ENCODE assay signal across 31 cellular contexts in genomic region chr7:125592331-125592730, GRCh38.
"Had no signal": no experiment of that assay in that cellular context is flagged by ENCODE, and none has a peak within 500 bp of the region (broad histone marks: within the 10 kb centered on the region; RNA-seq: fewer than 3 reads in every experiment).

No MANE protein-coding gene starts in this region.

- DNase-seq: activated CD4-positive, alpha-beta memory T cell treated with anti-CD3 and anti-CD28 coated beads, Interleukin-2, amount 10 ng/mL, durations not matched to agents 7 days and 5 days; activated CD4-positive, alpha-beta T cell treated with anti-CD3 and anti-CD28 coated beads for 36 hours; activated CD4-positive, alpha-beta T cell treated with anti-CD3 and anti-CD28 coated beads, Interleukin-2, amount 10 ng/mL, durations not matched to agents 7 days and 5 days; activated CD4-positive, alpha-beta T cell treated with anti-CD3 and anti-CD28 coated beads, Interleukin-2, amount 50 U/mL, for 4 hours; activated CD4-positive, CD25-positive, alpha-beta regulatory T cell; activated CD4-positive, CD25-positive, alpha-beta regulatory T cell treated with anti-CD3 and anti-CD28 coated beads, Interleukin-2, amount 50 U/mL, for 72 hours; activated effector memory CD4-positive, alpha-beta T cell treated with anti-CD3 and anti-CD28 coated beads, Interleukin-2, amount 50 U/mL, for 16 hours; activated naive CD4-positive, alpha-beta T cell treated with anti-CD3 and anti-CD28 coated beads for 36 hours; activated naive CD8-positive, alpha-beta T cell treated with anti-CD3 and anti-CD28 coated beads for 36 hours; activated naive CD8-positive, alpha-beta T cell treated with anti-CD3 and anti-CD28 coated beads, Interleukin-2, amount 50 U/mL, for 24 hours; activated T-cell treated with anti-CD3 and anti-CD28 coated beads, Interleukin-2, amount 50 U/mL, for 4 hours; adrenal gland; amygdala; aorta; body of pancreas; central memory CD4-positive, alpha-beta T cell; cerebellar nuclear complex; colonic mucosa; dorsolateral prefrontal cortex; effector memory CD4-positive, alpha-beta T cell; erythroblast; foreskin keratinocyte; gastrocnemius medialis; glutamatergic neuron; heart left ventricle; T-helper 2 cell had no signal

- H3K4me1 ChIP-seq: adrenal gland, body of pancreas, colonic mucosa, esophagus muscularis mucosa, foreskin keratinocyte, gastrocnemius medialis, heart left ventricle had no signal

- H3K27ac ChIP-seq: adrenal gland, body of pancreas, cardiac muscle cell, colonic mucosa, dorsolateral prefrontal cortex, esophagus muscularis mucosa, foreskin keratinocyte, gastrocnemius medialis, heart left ventricle had no signal

- H3K9me3 Mint-ChIP-seq: activated naive CD4-positive, alpha-beta T cell treated with anti-CD3 and anti-CD28 coated beads, Interleukin-2, amount 50 U/mL, for 24 hours; dendritic cell treated with granulocyte-macrophage colony-stimulating factor and Interleukin-4, amounts not matched to agents 40 ng/mL and 50 ng/mL, for 4 days had no signal

- H3K36me3 ChIP-seq: adrenal gland, cardiac muscle cell, colonic mucosa, esophagus muscularis mucosa, gastrocnemius medialis, heart left ventricle had no signal

- H3K27me3 Mint-ChIP-seq: activated CD4-positive, alpha-beta memory T cell treated with anti-CD3 and anti-CD28 coated beads, Interleukin-2, amount 10 ng/mL, durations not matched to agents 7 days and 5 days; activated CD4-positive, alpha-beta T cell treated with anti-CD3 and anti-CD28 coated beads for 36 hours; activated CD4-positive, alpha-beta T cell treated with anti-CD3 and anti-CD28 coated beads, Interleukin-2, amount 10 ng/mL, durations not matched to agents 7 days and 5 days; activated naive CD4-positive, alpha-beta T cell treated with anti-CD3 and anti-CD28 coated beads, Interleukin-2, amount 50 U/mL, for 24 hours; activated naive CD8-positive, alpha-beta T cell treated with anti-CD3 and anti-CD28 coated beads for 36 hours; activated naive CD8-positive, alpha-beta T cell treated with anti-CD3 and anti-CD28 coated beads, Interleukin-2, amount 50 U/mL, for 24 hours; activated T-helper 17 cell treated with anti-CD3 and anti-CD28 coated beads, Interleukin-2, amount 50 U/mL, for 72 hours; dendritic cell treated with granulocyte-macrophage colony-stimulating factor and Interleukin-4, amounts not matched to agents 40 ng/mL and 50 ng/mL, for 4 days had no signal

- H3K27ac Mint-ChIP-seq: activated CD4-positive, alpha-beta memory T cell treated with anti-CD3 and anti-CD28 coated beads, Interleukin-2, amount 10 ng/mL, durations not matched to agents 7 days and 5 days; activated CD4-positive, alpha-beta T cell treated with anti-CD3 and anti-CD28 coated beads for 36 hours; activated CD4-positive, alpha-beta T cell treated with anti-CD3 and anti-CD28 coated beads, Interleukin-2, amount 10 ng/mL, durations not matched to agents 7 days and 5 days; activated naive CD4-positive, alpha-beta T cell treated with anti-CD3 and anti-CD28 coated beads for 36 hours; activated naive CD4-positive, alpha-beta T cell treated with anti-CD3 and anti-CD28 coated beads, Interleukin-2, amount 50 U/mL, for 24 hours; activated naive CD8-positive, alpha-beta T cell treated with anti-CD3 and anti-CD28 coated beads for 36 hours; activated naive CD8-positive, alpha-beta T cell treated with anti-CD3 and anti-CD28 coated beads, Interleukin-2, amount 50 U/mL, for 24 hours; activated T-helper 17 cell treated with anti-CD3 and anti-CD28 coated beads, Interleukin-2, amount 50 U/mL, for 72 hours; dendritic cell treated with granulocyte-macrophage colony-stimulating factor and Interleukin-4, amounts not matched to agents 40 ng/mL and 50 ng/mL, for 4 days had no signal

- H3K4me3 Mint-ChIP-seq: activated CD4-positive, alpha-beta memory T cell treated with anti-CD3 and anti-CD28 coated beads, Interleukin-2, amount 10 ng/mL, durations not matched to agents 7 days and 5 days; activated CD4-positive, alpha-beta T cell treated with anti-CD3 and anti-CD28 coated beads for 36 hours; activated CD4-positive, alpha-beta T cell treated with anti-CD3 and anti-CD28 coated beads, Interleukin-2, amount 10 ng/mL, durations not matched to agents 7 days and 5 days; activated naive CD4-positive, alpha-beta T cell treated with anti-CD3 and anti-CD28 coated beads for 36 hours; activated naive CD4-positive, alpha-beta T cell treated with anti-CD3 and anti-CD28 coated beads, Interleukin-2, amount 50 U/mL, for 24 hours; activated naive CD8-positive, alpha-beta T cell treated with anti-CD3 and anti-CD28 coated beads for 36 hours; activated naive CD8-positive, alpha-beta T cell treated with anti-CD3 and anti-CD28 coated beads, Interleukin-2, amount 50 U/mL, for 24 hours; activated T-cell treated with anti-CD3 and anti-CD28 coated beads, Interleukin-2, amount 50 U/mL, for 4 hours; activated T-helper 17 cell treated with anti-CD3 and anti-CD28 coated beads, Interleukin-2, amount 50 U/mL, for 72 hours; dendritic cell treated with granulocyte-macrophage colony-stimulating factor and Interleukin-4, amounts not matched to agents 40 ng/mL and 50 ng/mL, for 4 days had no signal

- H3K27me3 ChIP-seq: adrenal gland, body of pancreas, cardiac muscle cell, colonic mucosa, dorsolateral prefrontal cortex, esophagus muscularis mucosa, foreskin keratinocyte, gastrocnemius medialis, heart left ventricle had no signal

- H3K4me1 Mint-ChIP-seq: activated CD4-positive, alpha-beta memory T cell treated with anti-CD3 and anti-CD28 coated beads, Interleukin-2, amount 10 ng/mL, durations not matched to agents 7 days and 5 days; activated CD4-positive, alpha-beta T cell treated with anti-CD3 and anti-CD28 coated beads for 36 hours; activated CD4-positive, alpha-beta T cell treated with anti-CD3 and anti-CD28 coated beads, Interleukin-2, amount 10 ng/mL, durations not matched to agents 7 days and 5 days; activated naive CD4-positive, alpha-beta T cell treated with anti-CD3 and anti-CD28 coated beads, Interleukin-2, amount 50 U/mL, for 24 hours; activated naive CD8-positive, alpha-beta T cell treated with anti-CD3 and anti-CD28 coated beads for 36 hours; activated naive CD8-positive, alpha-beta T cell treated with anti-CD3 and anti-CD28 coated beads, Interleukin-2, amount 50 U/mL, for 24 hours; activated T-helper 17 cell treated with anti-CD3 and anti-CD28 coated beads, Interleukin-2, amount 50 U/mL, for 72 hours had no signal

- H3K36me3 Mint-ChIP-seq: activated naive CD4-positive, alpha-beta T cell treated with anti-CD3 and anti-CD28 coated beads, Interleukin-2, amount 50 U/mL, for 24 hours; activated naive CD8-positive, alpha-beta T cell treated with anti-CD3 and anti-CD28 coated beads for 36 hours had no signal

- H3K4me3 ChIP-seq: adrenal gland, body of pancreas, cardiac muscle cell, colonic mucosa, dorsolateral prefrontal cortex, esophagus muscularis mucosa, gastrocnemius medialis, heart left ventricle had no signal

- ATAC-seq: activated CD4-positive, alpha-beta T cell treated with anti-CD3 and anti-CD28 coated beads for 36 hours; activated naive CD8-positive, alpha-beta T cell treated with anti-CD3 and anti-CD28 coated beads, Interleukin-2, amount 50 U/mL, for 24 hours; activated T-cell treated with anti-CD3 and anti-CD28 coated beads, Interleukin-2, amount 50 U/mL, for 4 hours; activated T-helper 17 cell treated with anti-CD3 and anti-CD28 coated beads, Interleukin-2, amount 50 U/mL, for 72 hours; body of pancreas; foreskin keratinocyte; gastrocnemius medialis; heart left ventricle had no signal

- H3K9me3 ChIP-seq: adrenal gland, body of pancreas, colonic mucosa, esophagus muscularis mucosa, gastrocnemius medialis had no signal
